In the genomic region with DNA sequence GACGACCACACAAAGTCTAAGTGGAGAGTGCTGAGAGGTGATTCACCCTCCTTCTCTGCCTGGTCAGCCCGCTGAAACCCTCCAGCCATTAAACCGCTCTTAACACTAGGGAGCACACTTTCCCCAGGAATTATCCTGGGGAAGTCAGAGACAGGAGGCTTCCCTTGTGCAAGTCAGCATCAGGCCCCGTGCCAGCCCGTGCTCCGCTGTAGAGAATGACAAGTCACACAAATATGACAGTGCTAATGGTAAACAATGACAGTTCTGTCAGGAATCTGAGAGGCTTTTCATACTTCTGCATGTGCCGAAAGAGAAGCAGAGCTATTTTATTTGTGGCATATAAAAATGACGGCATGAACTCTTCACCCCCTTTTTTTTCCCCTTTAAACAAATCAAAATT, we compare ENCODE assay signal across 8 cellular contexts.
DNase-seq lines count a peak whose midpoint lies in the region; ATAC-seq and TF ChIP-seq lines count a peak whose summit lies in the region.

No MANE protein-coding gene starts in this region.

- H3K4me1 Mint-ChIP-seq in CD4-positive, alpha-beta T cell (ENCODE audit: low read depth): no peaks in the 10 kb centered on the region

- no peaks in the 10 kb centered on the region for H3K27me3 Mint-ChIP-seq in CD4-positive, alpha-beta T cell

- intact Hi-C loops in CD4-positive, alpha-beta T cell (cut with DNase I, micrococcal nuclease): no loop called here

- TF ChIP-seq CTCF in fibroblast of mammary gland (conservative IDR thresholded peaks at IDR 0.05; ENCODE audit: control insufficient read depth, insufficient read depth, low read depth, low read length): peak; percentile 53
- no peak for TF ChIP-seq CTCF in CD4-positive, alpha-beta T cell (IDR thresholded peaks at IDR 0.05)

- DNase-seq in C1 segment of cervical spinal cord (lab: John Stamatoyannopoulos, UW): peak in 11 of 14 donors; percentile 31 to 85 (median 65)
- DNase-seq in LHCN-M2 (ENCODE audit: low read depth): peak; percentile 96
- DNase-seq in SJCRH30: peak; percentile 89 to 92
- peak; percentile 87 for DNase-seq in fibroblast of mammary gland (ENCODE audit: low read depth)
- DNase-seq in mucosa of gallbladder (ENCODE audit: low spot score): peak; percentile 91
- DNase-seq in CD4-positive, alpha-beta T cell: no peak

- H3K4me1 ChIP-seq in SJCRH30: peaks cover 9% of the 10 kb centered on the region

- POLR2A ChIA-PET in CD4-positive, alpha-beta T cell (lab: Charles Lee): no interaction called here

- H3K9me3 ChIP-seq in SJCRH30 (replicated peaks): no peaks in the 10 kb centered on the region
- H3K9me3 ChIP-seq in CD4-positive, alpha-beta T cell (ENCODE audit: control insufficient read depth, low read length): peaks cover 3% of the 10 kb centered on the region

- no peaks in the 10 kb centered on the region for H3K36me3 Mint-ChIP-seq in CD4-positive, alpha-beta T cell (ENCODE audit: low read depth)

- peak overlapping the region; percentile 29; the same call in 1 of the 2 replicates for H3K27ac ChIP-seq in SJCRH30
- H3K27ac ChIP-seq in CD4-positive, alpha-beta T cell (ENCODE audit: low read depth, low read length): no peak overlapping the region

- H3K9me3 Mint-ChIP-seq in CD4-positive, alpha-beta T cell: no peaks in the 10 kb centered on the region

- ATAC-seq in CD4-positive, alpha-beta T cell (ENCODE audit: poor library complexity): no peak
- ATAC-seq in HG03025 (IDR thresholded peaks at IDR 0.05; ENCODE audit: low FRiP score, unreplicated experiment) (no peak), GM19351 (IDR thresholded peaks at IDR 0.05; ENCODE audit: unreplicated experiment) (no peak)

- H3K4me3 Mint-ChIP-seq in CD4-positive, alpha-beta T cell: no peak overlapping the region

- H3K36me3 ChIP-seq in SJCRH30: no peaks in the 10 kb centered on the region

- H3K27ac Mint-ChIP-seq in CD4-positive, alpha-beta T cell: no peak overlapping the region

- H3K4me3 ChIP-seq in SJCRH30 (peak overlapping the region; percentile 24), fibroblast of mammary gland (ENCODE audit: control insufficient read depth, low read depth, low read length) (no peak overlapping the region)

- CTCF ChIA-PET in CD4-positive, alpha-beta T cell (lab: Charles Lee): no interaction called here

- no peaks in the 10 kb centered on the region for H3K27me3 ChIP-seq in SJCRH30
- no peaks in the 10 kb centered on the region for H3K27me3 ChIP-seq in CD4-positive, alpha-beta T cell (ENCODE audit: control insufficient read depth, insufficient read depth, low read length)

Comparison
In these comparisons a context has a peak if more than half of its experiments do, and no peak if none do; other contexts are left out.
1. DNase-seq: peak in C1 segment of cervical spinal cord (11 of 14), LHCN-M2 (single experiment), SJCRH30 (2 of 2), fibroblast of mammary gland (single experiment) and mucosa of gallbladder (single experiment); none in CD4-positive, alpha-beta T cell (0 of 10).